In the genomic region with DNA sequence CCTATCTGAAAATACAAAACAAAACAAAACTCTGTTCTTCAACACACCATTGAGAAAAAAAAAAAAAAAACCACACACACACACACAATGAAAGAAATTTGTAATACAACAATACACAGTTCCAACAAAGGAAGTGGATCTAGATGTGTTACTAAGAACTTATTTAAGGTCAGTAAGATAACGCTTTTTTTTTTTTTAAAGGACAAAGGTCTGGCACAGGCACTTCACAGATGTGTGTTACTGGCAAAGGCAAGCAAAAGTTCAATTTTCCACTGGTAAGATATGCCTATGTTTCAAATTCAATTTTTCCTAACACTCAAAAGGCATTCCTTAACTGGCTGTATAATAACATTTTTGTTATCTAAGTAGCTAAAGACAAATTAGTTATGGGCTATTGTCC, we compare ENCODE assay signal across 18 cellular contexts.
"Had no signal": no experiment of that assay in that cellular context is flagged by ENCODE, and none has a peak within 500 bp of the region (broad histone marks: within the 10 kb centered on the region; RNA-seq: fewer than 3 reads in every experiment).

No MANE protein-coding gene starts in this region.

- H3K4me3 Mint-ChIP-seq: dendritic cell treated with granulocyte-macrophage colony-stimulating factor and Interleukin-4, amounts not matched to agents 40 ng/mL and 50 ng/mL, for 4 days; naive thymus-derived CD8-positive, alpha-beta T cell; neural crest cell had no signal

- H3K27me3 Mint-ChIP-seq: dendritic cell treated with granulocyte-macrophage colony-stimulating factor and Interleukin-4, amounts not matched to agents 40 ng/mL and 50 ng/mL, for 4 days; naive thymus-derived CD8-positive, alpha-beta T cell had no signal

- DNase-seq: effector CD4-positive, alpha-beta T cell; esophagus squamous epithelium; foreskin fibroblast; glutamatergic neuron; islet precursor cell; left lung; naive thymus-derived CD8-positive, alpha-beta T cell; posterior cingulate gyrus; sigmoid colon; stimulated activated CD4-positive, alpha-beta T cell treated with anti-CD3 and anti-CD28 coated beads, Interleukin-12 subunit alpha, Interleukin-12 subunit beta, amount 100 ng/mL, for 4 hours; stimulated activated naive CD4-positive, alpha-beta T cell; trophoblast cell had no signal

- H3K27ac Mint-ChIP-seq: dendritic cell treated with granulocyte-macrophage colony-stimulating factor and Interleukin-4, amounts not matched to agents 40 ng/mL and 50 ng/mL, for 4 days; naive thymus-derived CD8-positive, alpha-beta T cell had no signal

- H3K9me3 Mint-ChIP-seq: dendritic cell treated with granulocyte-macrophage colony-stimulating factor and Interleukin-4, amounts not matched to agents 40 ng/mL and 50 ng/mL, for 4 days; naive thymus-derived CD8-positive, alpha-beta T cell; neural crest cell had no signal

- H3K4me3 ChIP-seq: esophagus squamous epithelium, gastroesophageal sphincter, left lung, lung, right atrium auricular region, sigmoid colon, skin epidermis had no signal

- H3K9me3 ChIP-seq: gastroesophageal sphincter, right atrium auricular region, sigmoid colon had no signal

- ATAC-seq: gastroesophageal sphincter; left lung; naive thymus-derived CD8-positive, alpha-beta T cell had no signal

- H3K27ac ChIP-seq: esophagus squamous epithelium, gastroesophageal sphincter, left lung, right atrium auricular region, sigmoid colon, skin epidermis had no signal

- H3K27me3 ChIP-seq: esophagus squamous epithelium, gastroesophageal sphincter, left lung, right atrium auricular region, sigmoid colon had no signal
